ENCODE assay signal across 12 cellular contexts in the genomic region with DNA sequence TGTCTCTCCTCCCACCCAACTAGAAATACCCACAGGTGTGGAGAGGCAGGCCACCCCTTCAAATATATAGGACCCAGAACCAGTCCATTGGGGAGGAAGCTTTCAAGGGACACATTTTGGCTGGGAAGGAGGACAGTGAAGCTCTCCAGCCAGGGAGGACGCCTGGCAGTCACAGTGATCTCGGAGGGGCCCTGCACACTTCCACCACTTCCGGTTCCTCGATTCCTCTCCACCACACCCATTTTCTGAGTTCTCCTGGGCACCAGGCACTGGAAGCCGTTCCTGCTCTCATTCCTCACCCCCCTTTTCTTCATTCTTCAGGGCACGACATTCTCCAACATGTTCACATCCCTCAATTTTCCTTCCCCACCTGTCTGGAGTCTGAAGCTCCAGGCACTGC. TPM values are rescaled to one million over a fixed set of nuclear protein-coding genes. Genes with fewer than 3 reads are reported as not detected.
A peak's percentile ranks its signal among the peaks of the same experiment; 100 is the strongest.
DNase-seq lines count a peak whose midpoint lies in the region; ATAC-seq lines count a peak whose summit lies in the region.
"Had no signal": no experiment of that assay in that cellular context is flagged by ENCODE, and none has a peak within 500 bp of the region (broad histone marks: within the 10 kb centered on the region; RNA-seq: fewer than 3 reads in every experiment).

No MANE protein-coding gene starts in this region.

- H3K27me3 Mint-ChIP-seq in CD4-positive, alpha-beta memory T cell, result no peaks in the 10 kb centered on the region
- H3K27me3 Mint-ChIP-seq in IgD-negative memory B cell, result no peaks in the 10 kb centered on the region
- H3K27me3 Mint-ChIP-seq in activated CD4-positive, alpha-beta memory T cell treated with anti-CD3 and anti-CD28 coated beads for 36 hours, result no peaks in the 10 kb centered on the region
- H3K27me3 Mint-ChIP-seq in memory B cell, result no peaks in the 10 kb centered on the region

- H3K27ac ChIP-seq in CD4-positive, alpha-beta memory T cell (ENCODE audit: low read depth, low read length), result peak overlapping the region; percentile 59

- ATAC-seq in memory B cell (ENCODE audit: low read depth) (no peak), HG02678 (IDR thresholded peaks at IDR 0.05; ENCODE audit: unreplicated experiment) (no peak)

- CTCF ChIA-PET in CD4-positive, alpha-beta memory T cell (lab: Charles Lee; ENCODE audit: partially characterized antibody), result interaction anchor here (1.1 to 22.6 kb wide), 5 partner anchors 9 to 197 kb away, joined by 3 to 561 read pairs (median 4); no protein-coding TSS in a partner anchor
- CTCF ChIA-PET in activated CD4-positive, alpha-beta memory T cell treated with anti-CD3 and anti-CD28 coated beads for 36 hours (lab: Charles Lee), result interaction anchor here (1.1 to 10.0 kb wide), 4 partner anchors 12 to 95 kb away, joined by 3 to 205 read pairs (median 17); no protein-coding TSS in a partner anchor

- peak overlapping the region; percentile 83 to 99 (median 88) for H3K4me3 Mint-ChIP-seq in CD4-positive, alpha-beta memory T cell
- peak overlapping the region; percentile 78 to 93 (median 88) for H3K4me3 Mint-ChIP-seq in IgD-negative memory B cell
- peak overlapping the region; percentile 85 for H3K4me3 Mint-ChIP-seq in activated CD4-positive, alpha-beta memory T cell treated with anti-CD3 and anti-CD28 coated beads for 36 hours
- H3K4me3 Mint-ChIP-seq in memory B cell, result peak overlapping the region; percentile 89
- H3K4me3 Mint-ChIP-seq: endodermal cell, nephron had no signal

- peaks cover 7 to 14% of the 10 kb centered on the region in 2 donors for H3K36me3 Mint-ChIP-seq in CD4-positive, alpha-beta memory T cell
- H3K36me3 Mint-ChIP-seq in IgD-negative memory B cell (peaks cover 2% of the 10 kb centered on the region), memory B cell (peaks cover 2% of the 10 kb centered on the region)
- H3K36me3 Mint-ChIP-seq in activated CD4-positive, alpha-beta memory T cell treated with anti-CD3 and anti-CD28 coated beads for 36 hours, result peaks cover 8% of the 10 kb centered on the region

- H3K9me3 ChIP-seq in CD4-positive, alpha-beta memory T cell (ENCODE audit: control insufficient read depth in 1 of 2, low read length in 2 of 2), result no peaks in the 10 kb centered on the region

- H3K4me1 ChIP-seq in CD4-positive, alpha-beta memory T cell (ENCODE audit: insufficient read depth, low read length), result peaks cover 71% of the 10 kb centered on the region

- H3K4me3 ChIP-seq in CD4-positive, alpha-beta memory T cell (ENCODE audit: low read length in 2 of 2), result peak overlapping the region in 1 of 2 donors; percentile 51

- DNase-seq in CD4-positive, alpha-beta memory T cell, result peak in 1 of 5 donors; percentile 46
- peak; percentile 66 for DNase-seq in activated CD4-positive, alpha-beta memory T cell treated with anti-CD3 and anti-CD28 coated beads for 36 hours
- DNase-seq in memory B cell (ENCODE audit: low spot score in 2 of 2) (no peak), T-helper 9 cell (no peak), NCI-H748 treated with DMSO at 0.1 percent for 48 hours (lab: John Stamatoyannopoulos, UW) (no peak), NCI-H345 (lab: John Stamatoyannopoulos, UW) (no peak)
- DNase-seq: activated gamma-delta T cell, endodermal cell, NCI-H2081 treated with DMSO at 0.1 percent for 48 hours had no signal

- peaks cover 0 to 6% (median 0%) of the 10 kb centered on the region in 8 donors for H3K9me3 Mint-ChIP-seq in CD4-positive, alpha-beta memory T cell
- H3K9me3 Mint-ChIP-seq in IgD-negative memory B cell (no peaks in the 10 kb centered on the region), memory B cell (no peaks in the 10 kb centered on the region)
- no peaks in the 10 kb centered on the region for H3K9me3 Mint-ChIP-seq in activated CD4-positive, alpha-beta memory T cell treated with anti-CD3 and anti-CD28 coated beads for 36 hours
- H3K9me3 Mint-ChIP-seq: nephron had no signal

- H3K4me1 Mint-ChIP-seq in CD4-positive, alpha-beta memory T cell, result peaks cover 56 to 73% (median 62%) of the 10 kb centered on the region in 4 donors
- H3K4me1 Mint-ChIP-seq in IgD-negative memory B cell (peaks cover 34 to 55% (median 37%) of the 10 kb centered on the region in 3 donors), memory B cell (peaks cover 43% of the 10 kb centered on the region)
- H3K4me1 Mint-ChIP-seq in activated CD4-positive, alpha-beta memory T cell treated with anti-CD3 and anti-CD28 coated beads for 36 hours (ENCODE audit: low read depth), result peaks cover 65% of the 10 kb centered on the region
- H3K4me1 Mint-ChIP-seq: nephron had no signal

- peak overlapping the region; percentile 89 to 98 (median 97) for H3K27ac Mint-ChIP-seq in CD4-positive, alpha-beta memory T cell
- H3K27ac Mint-ChIP-seq in IgD-negative memory B cell, result peak overlapping the region; percentile 73 to 95 (median 94)
- peak overlapping the region; percentile 96 for H3K27ac Mint-ChIP-seq in activated CD4-positive, alpha-beta memory T cell treated with anti-CD3 and anti-CD28 coated beads for 36 hours
- H3K27ac Mint-ChIP-seq in memory B cell, result peak overlapping the region; percentile 87
- H3K27ac Mint-ChIP-seq: endodermal cell, nephron had no signal

- POLR2A ChIA-PET in CD4-positive, alpha-beta memory T cell (lab: Charles Lee; ENCODE audit: partially characterized antibody), result interaction anchor here (0.8 to 15.5 kb wide), 9 partner anchors 14 to 282 kb away, joined by 3 to 547 read pairs (median 4); a partner anchor contains a TSS
- POLR2A ChIA-PET in activated CD4-positive, alpha-beta memory T cell treated with anti-CD3 and anti-CD28 coated beads for 36 hours (lab: Charles Lee), result interaction anchor here (0.6 to 2.2 kb wide), 3 partner anchors 8 to 940 kb away, joined by 3 to 9 read pairs (median 5); no protein-coding TSS in a partner anchor

- no peaks in the 10 kb centered on the region for H3K36me3 ChIP-seq in CD4-positive, alpha-beta memory T cell (ENCODE audit: insufficient read depth, low read length)

- intact Hi-C loops in CD4-positive, alpha-beta memory T cell (cut with micrococcal nuclease), result loop anchor here (5.0 kb wide), 2 partner anchors 148 to 283 kb away; a partner anchor contains a TSS
- intact Hi-C loops in activated CD4-positive, alpha-beta memory T cell treated with anti-CD3 and anti-CD28 coated beads for 36 hours (cut with micrococcal nuclease), result loop anchor here (5.0 to 10.0 kb wide), 5 partner anchors 193 to 931 kb away; a partner anchor contains a TSS

- H3K27me3 ChIP-seq in CD4-positive, alpha-beta memory T cell (ENCODE audit: insufficient read depth, low read length), result no peaks in the 10 kb centered on the region

RNA-seq across cellular contexts. Expression of a gene that starts 30.4 kb away (rescaled TPM):
- total RNA-seq in CD4-positive, alpha-beta memory T cell, result 10 to 100 TPM; 42.8 to 48.7 TPM
- polyA plus RNA-seq in CD4-positive, alpha-beta memory T cell, result 10 to 100 TPM; 60.4 to 61.2 TPM
- 30.8 TPM for polyA plus RNA-seq in IgD-negative memory B cell
- 10 to 100 TPM; 40.8 to 40.9 TPM for total RNA-seq in activated CD4-positive, alpha-beta memory T cell treated with anti-CD3 and anti-CD28 coated beads for 36 hours
